8 cellular contexts compared by ENCODE assay signal in genomic region chr6:10695086-10695657, GRCh38. TPM values are rescaled to one million over a fixed set of nuclear protein-coding genes. Genes with fewer than 3 reads are reported as not detected.
DNase-seq lines count a peak whose midpoint lies in the region; ATAC-seq and TF ChIP-seq lines count a peak whose summit lies in the region.

No MANE protein-coding gene starts in this region.

- peak; percentile 2 for ATAC-seq in GM21825 (IDR thresholded peaks at IDR 0.05; ENCODE audit: unreplicated experiment)
- ATAC-seq in RWPE2 (ENCODE audit: low read depth) = no peak
- ATAC-seq in GM18861 (IDR thresholded peaks at IDR 0.05; ENCODE audit: unreplicated experiment) = no peak
- no peak for ATAC-seq in esophagus mucosa
- no peak for ATAC-seq in HG02981 (IDR thresholded peaks at IDR 0.05; ENCODE audit: unreplicated experiment)
- no peak for ATAC-seq in GM19455 (IDR thresholded peaks at IDR 0.05; ENCODE audit: unreplicated experiment)

- DNase-seq in RWPE2 (ENCODE audit: low spot score) (no peak), fibroblast of lung (ENCODE audit: low read depth in 2 of 2) (no peak), retinal pigment epithelial cell (ENCODE audit: low read depth) (no peak)

- peak overlapping the region; percentile 98 for H3K4me2 ChIP-seq in fibroblast of lung (ENCODE audit: extremely low read depth, insufficient read depth, low read length)

- H2AFZ ChIP-seq in fibroblast of lung (ENCODE audit: low read length) = peak overlapping the region; percentile 97

- peaks cover 44% of the 10 kb centered on the region for H3K79me2 ChIP-seq in fibroblast of lung (ENCODE audit: control insufficient read depth, insufficient read depth, low read length)

- H3K4me1 ChIP-seq in RWPE2 (ENCODE audit: insufficient read depth, poor library complexity, severe bottlenecking) = peaks cover 10% of the 10 kb centered on the region
- peaks cover 5% of the 10 kb centered on the region for H3K4me1 ChIP-seq in fibroblast of lung (ENCODE audit: control insufficient read depth, extremely low read depth, insufficient read depth, low read length)

- H3K4me3 ChIP-seq in RWPE2 (ENCODE audit: severe bottlenecking) (peak overlapping the region; percentile 87), fibroblast of lung (replicated peaks in 1 of 4; ENCODE audit: control extremely low read depth in 1 of 4, insufficient read depth in 1 of 4, low read depth in 3 of 4, low read length in 4 of 4) (peak overlapping the region; percentile 93 to 100 (median 99)), retinal pigment epithelial cell (ENCODE audit: low read length) (peak overlapping the region; percentile 99)

- H3K27me3 ChIP-seq in RWPE2 (ENCODE audit: insufficient read depth, poor library complexity, severe bottlenecking) (no peaks in the 10 kb centered on the region), fibroblast of lung (ENCODE audit: control insufficient read depth, insufficient read depth, low read length) (no peaks in the 10 kb centered on the region)

- TF ChIP-seq CTCF in RWPE2 (IDR thresholded peaks at IDR 0.05; ENCODE audit: poor library complexity, severe bottlenecking) (no peak), fibroblast of lung (conservative IDR thresholded peaks at IDR 0.05 in 1 of 2, IDR thresholded peaks at IDR 0.05 in 1 of 2; ENCODE audit: low read depth in 1 of 2, low read length in 2 of 2) (no peak), retinal pigment epithelial cell (conservative IDR thresholded peaks at IDR 0.05; ENCODE audit: low read depth, low read length) (no peak)

- peaks cover 29% of the 10 kb centered on the region for H3K36me3 ChIP-seq in RWPE2 (ENCODE audit: low read depth)
- H3K36me3 ChIP-seq in fibroblast of lung (ENCODE audit: control insufficient read depth, insufficient read depth, low read length) = peaks cover 1% of the 10 kb centered on the region

- peak overlapping the region; percentile 92 for H3K9ac ChIP-seq in fibroblast of lung (ENCODE audit: insufficient read depth, low read length)

- H3K27ac ChIP-seq in RWPE2 (ENCODE audit: poor library complexity, severe bottlenecking) = peak overlapping the region; percentile 77
- H3K27ac ChIP-seq in fibroblast of lung (ENCODE audit: insufficient read depth, low read length) = peak overlapping the region; percentile 99

- H4K20me1 ChIP-seq in fibroblast of lung (ENCODE audit: control insufficient read depth, extremely low read depth, insufficient read depth, low read length) = no peaks in the 10 kb centered on the region

- H3K9me3 ChIP-seq in RWPE2 (ENCODE audit: severe bottlenecking) = peaks cover 2% of the 10 kb centered on the region
- no peaks in the 10 kb centered on the region for H3K9me3 ChIP-seq in fibroblast of lung (ENCODE audit: control insufficient read depth, insufficient read depth, low read depth, low read length)

RNA-seq across cellular contexts. Expression of gene PAK1IP1, which starts 0.4 kb away (rescaled TPM):
- 16.3 and 19.3 TPM in 2 replicates for total RNA-seq in fibroblast of lung
- 27.3 and 33.0 TPM in 2 replicates for polyA plus RNA-seq in fibroblast of lung
- polyA plus RNA-seq in fibroblast of lung (2012) = 15.9 and 21.2 TPM in 2 replicates
- polyA minus RNA-seq in fibroblast of lung (ENCODE audit: low replicate concordance) = 5.7 and 14.8 TPM in 2 replicates
- total RNA-seq in esophagus mucosa = 15.3 TPM

RNA-seq across cellular contexts. Expression of gene C6orf52, which starts 0.8 kb away (rescaled TPM):
- 0.26 and 0.33 TPM in 2 replicates for total RNA-seq in fibroblast of lung
- 0.26 and 1.1 TPM in 2 replicates for polyA plus RNA-seq in fibroblast of lung
- polyA plus RNA-seq in fibroblast of lung (2012) = 0.56 and 1.3 TPM in 2 replicates
- polyA minus RNA-seq in fibroblast of lung (ENCODE audit: low replicate concordance) = not detected in 2 replicates
- 0.84 TPM for total RNA-seq in esophagus mucosa

RNA-seq across cellular contexts. Expression of gene TMEM14C, which starts 27.7 kb away (rescaled TPM):
- total RNA-seq in fibroblast of lung = 123 and 124 TPM in 2 replicates
- polyA plus RNA-seq in fibroblast of lung = 183 and 246 TPM in 2 replicates
- polyA plus RNA-seq in fibroblast of lung (2012) = 129 and 153 TPM in 2 replicates
- polyA minus RNA-seq in fibroblast of lung (ENCODE audit: low replicate concordance) = 37.2 and 40.4 TPM in 2 replicates
- total RNA-seq in esophagus mucosa = 64.5 TPM

RNA-seq across cellular contexts. Expression of gene TMEM14B, which starts 52.4 kb away (rescaled TPM):
- total RNA-seq in fibroblast of lung = 52.1 and 58.3 TPM in 2 replicates
- 109 and 113 TPM in 2 replicates for polyA plus RNA-seq in fibroblast of lung
- polyA plus RNA-seq in fibroblast of lung (2012) = 72.2 and 88.0 TPM in 2 replicates
- polyA minus RNA-seq in fibroblast of lung (ENCODE audit: low replicate concordance) = 16.5 and 23.5 TPM in 2 replicates
- 49.3 TPM for total RNA-seq in esophagus mucosa
